ENCODE assay signal across 1 cellular context in the genomic region with DNA sequence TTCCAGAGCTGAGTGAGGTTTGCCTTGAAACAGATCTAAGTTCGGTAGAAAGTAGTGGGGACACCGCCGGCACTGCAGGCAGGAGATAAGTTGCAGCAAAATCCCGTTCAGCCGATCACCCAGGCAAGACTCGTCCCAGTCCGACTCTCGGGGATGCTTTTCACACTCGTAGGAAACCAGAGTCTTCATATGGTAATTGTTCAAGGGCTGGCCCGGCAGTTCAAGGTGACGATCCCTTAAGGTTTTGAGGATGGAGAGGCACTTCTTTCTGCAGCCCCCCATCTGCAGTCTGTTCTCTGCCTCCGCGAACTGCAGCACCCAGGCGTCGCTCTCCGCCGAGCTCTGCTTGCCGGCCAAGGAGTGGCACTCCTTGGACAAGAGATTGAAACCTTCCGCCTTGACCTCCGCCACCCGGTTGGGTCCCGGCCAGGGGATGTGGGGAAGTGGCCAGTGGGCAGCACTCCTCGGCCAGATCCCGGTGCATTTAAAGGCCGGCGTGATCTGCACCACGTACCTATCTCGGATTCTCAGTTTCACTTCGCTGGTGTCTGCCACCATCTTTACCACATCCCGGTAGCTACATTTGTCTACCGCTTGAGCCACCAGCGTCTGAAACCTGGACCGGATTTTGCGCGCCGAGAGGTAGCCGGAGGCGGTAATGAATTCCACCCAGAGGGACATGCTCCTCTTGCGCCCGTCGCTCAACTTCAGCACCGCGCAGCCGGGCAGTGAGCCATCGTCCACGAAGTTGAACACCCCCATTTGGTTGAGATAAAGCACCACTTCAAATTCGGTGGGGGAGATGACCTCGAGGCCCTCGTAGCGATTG.
TF ChIP-seq lines count a peak whose summit lies in the region.

No MANE protein-coding gene starts in this region.

TF ChIP-seq in HEK293, 187 proteins besides CTCF, POLR2A, EP300 and RAD21 (continued from another document):
- TF ChIP-seq, protein P1, sequence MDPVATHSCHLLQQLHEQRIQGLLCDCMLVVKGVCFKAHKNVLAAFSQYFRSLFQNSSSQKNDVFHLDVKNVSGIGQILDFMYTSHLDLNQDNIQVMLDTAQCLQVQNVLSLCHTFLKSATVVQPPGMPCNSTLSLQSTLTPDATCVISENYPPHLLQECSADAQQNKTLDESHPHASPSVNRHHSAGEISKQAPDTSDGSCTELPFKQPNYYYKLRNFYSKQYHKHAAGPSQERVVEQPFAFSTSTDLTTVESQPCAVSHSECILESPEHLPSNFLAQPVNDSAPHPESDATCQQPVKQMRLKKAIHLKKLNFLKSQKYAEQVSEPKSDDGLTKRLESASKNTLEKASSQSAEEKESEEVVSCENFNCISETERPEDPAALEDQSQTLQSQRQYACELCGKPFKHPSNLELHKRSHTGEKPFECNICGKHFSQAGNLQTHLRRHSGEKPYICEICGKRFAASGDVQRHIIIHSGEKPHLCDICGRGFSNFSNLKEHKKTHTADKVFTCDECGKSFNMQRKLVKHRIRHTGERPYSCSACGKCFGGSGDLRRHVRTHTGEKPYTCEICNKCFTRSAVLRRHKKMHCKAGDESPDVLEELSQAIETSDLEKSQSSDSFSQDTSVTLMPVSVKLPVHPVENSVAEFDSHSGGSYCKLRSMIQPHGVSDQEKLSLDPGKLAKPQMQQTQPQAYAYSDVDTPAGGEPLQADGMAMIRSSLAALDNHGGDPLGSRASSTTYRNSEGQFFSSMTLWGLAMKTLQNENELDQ (tag by site-specific recombination; IDR thresholded peaks at IDR 0.05; ENCODE audit: low read depth) = no peak
- TF ChIP-seq ZNF169 (tag by site-specific recombination; IDR thresholded peaks at IDR 0.05) (no peak), ZNF433 (tag by site-specific recombination; IDR thresholded peaks at IDR 0.05; ENCODE audit: low read depth) (no peak), ZNF843 (tag by site-specific recombination; IDR thresholded peaks at IDR 0.05) (no peak), ZBTB21 (tag by site-specific recombination; IDR thresholded peaks at IDR 0.05) (no peak), ZNF24 (tag by site-specific recombination; IDR thresholded peaks at IDR 0.05) (no peak), RBAK (tag by site-specific recombination; IDR thresholded peaks at IDR 0.05) (no peak), KLF7 (tag by site-specific recombination; IDR thresholded peaks at IDR 0.05; ENCODE audit: borderline replicate concordance) (no peak), ZNF266 (tag by site-specific recombination; IDR thresholded peaks at IDR 0.05; ENCODE audit: low read depth) (no peak), ZNF37A (tag by site-specific recombination; IDR thresholded peaks at IDR 0.05) (no peak)
- TF ChIP-seq, protein P2, sequence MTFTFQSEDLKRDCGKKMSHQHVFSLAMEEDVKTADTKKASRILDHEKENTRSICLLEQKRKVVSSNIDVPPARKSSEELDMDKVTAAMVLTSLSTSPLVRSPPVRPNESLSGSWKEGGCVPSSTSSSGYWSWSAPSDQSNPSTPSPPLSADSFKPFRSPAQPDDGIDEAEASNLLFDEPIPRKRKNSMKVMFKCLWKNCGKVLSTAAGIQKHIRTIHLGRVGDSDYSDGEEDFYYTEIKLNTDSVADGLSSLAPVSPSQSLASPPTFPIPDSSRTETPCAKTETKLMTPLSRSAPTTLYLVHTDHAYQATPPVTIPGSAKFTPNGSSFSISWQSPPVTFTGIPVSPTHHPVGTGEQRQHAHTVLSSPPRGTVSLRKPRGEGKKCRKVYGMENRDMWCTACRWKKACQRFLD (tag by site-specific recombination; IDR thresholded peaks at IDR 0.05) = no peak
